1 cellular context compared by ENCODE assay signal in genomic region chr20:42577193-42577592, GRCh38.
TF ChIP-seq lines count a peak whose summit lies in the region.

No MANE protein-coding gene starts in this region.

TF ChIP-seq in WTC11, 78 proteins besides CTCF, POLR2A, EP300 and RAD21 (continued from another document):
- TF ChIP-seq ERG (CRISPR knock-in tag; IDR thresholded peaks at IDR 0.05), result no peak
- no peak for TF ChIP-seq OVOL2 (CRISPR knock-in tag; IDR thresholded peaks at IDR 0.05; ENCODE audit: borderline replicate concordance)
- TF ChIP-seq ZNF671 (CRISPR knock-in tag; IDR thresholded peaks at IDR 0.05), result no peak
